In genomic region chr10:56653289-56653688, GRCh38 we compare ENCODE assay signal across 19 cellular contexts.
DNase-seq lines count a peak whose midpoint lies in the region; ATAC-seq and TF ChIP-seq lines count a peak whose summit lies in the region.
"Had no signal": no experiment of that assay in that cellular context is flagged by ENCODE, and none has a peak within 500 bp of the region (broad histone marks: within the 10 kb centered on the region; RNA-seq: fewer than 3 reads in every experiment).

No MANE protein-coding gene starts in this region.

- WGBS in body of pancreas, 2 donors: 50 to 79% methylated on average over 1 of the region's 1 CpG

- no peaks in the 10 kb centered on the region for H3K27me3 Mint-ChIP-seq in activated naive CD8-positive, alpha-beta T cell treated with anti-CD3 and anti-CD28 coated beads for 36 hours

- H3K27ac ChIP-seq in body of pancreas: no peak overlapping the region

- intact Hi-C loops in body of pancreas (cut with DNase I): no loop called here

- H3K27ac Mint-ChIP-seq in activated naive CD8-positive, alpha-beta T cell treated with anti-CD3 and anti-CD28 coated beads for 36 hours: no peak overlapping the region
- H3K27ac Mint-ChIP-seq: T-helper 1 cell treated with Interleukin-12 subunit alpha and Interleukin-12 subunit beta and Interleukin-4 antibody, amounts not matched to agents 30 μg/mL and 1 μg/mL, for 36 hours had no signal

- H3K9me3 Mint-ChIP-seq in activated naive CD8-positive, alpha-beta T cell treated with anti-CD3 and anti-CD28 coated beads for 36 hours: peaks cover 11% of the 10 kb centered on the region

- CTCF ChIA-PET in GM10248 (lab: Yijun Ruan, JAX): no interaction called here

- H3K4me3 ChIP-seq in body of pancreas: no peak overlapping the region

- H3K4me1 Mint-ChIP-seq in activated naive CD8-positive, alpha-beta T cell treated with anti-CD3 and anti-CD28 coated beads for 36 hours: no peaks in the 10 kb centered on the region

- no peak overlapping the region for H3K4me3 Mint-ChIP-seq in activated naive CD8-positive, alpha-beta T cell treated with anti-CD3 and anti-CD28 coated beads for 36 hours
- H3K4me3 Mint-ChIP-seq: T-helper 1 cell treated with Interleukin-12 subunit alpha and Interleukin-12 subunit beta and Interleukin-4 antibody, amounts not matched to agents 30 μg/mL and 1 μg/mL, for 36 hours had no signal

- DNase-seq in GM10248 (ENCODE audit: extremely low spot score) (peak; percentile 4), body of pancreas (no peak), NCI-H524 (lab: John Stamatoyannopoulos, UW) (no peak)
- DNase-seq in activated naive CD8-positive, alpha-beta T cell treated with anti-CD3 and anti-CD28 coated beads for 36 hours: no peak
- no peak for DNase-seq in stimulated activated CD4-positive, alpha-beta T cell treated with anti-CD3 and anti-CD28 coated beads, Interleukin-4, amount 100 ng/mL, for 24 hours
- DNase-seq: C1 segment of cervical spinal cord, DMS153, KBM-7, NCI-H1092, NCI-H1694, NCI-H446 treated with DMSO at 0.1 percent for 48 hours, NCI-H774, Right ventricle myocardium superior had no signal

- POLR2A ChIA-PET in GM10248 (lab: Yijun Ruan, JAX): no interaction called here

- H3K4me1 ChIP-seq in body of pancreas: no peaks in the 10 kb centered on the region

- no peaks in the 10 kb centered on the region for H3K9me3 ChIP-seq in body of pancreas

- no peaks in the 10 kb centered on the region for H3K36me3 Mint-ChIP-seq in activated naive CD8-positive, alpha-beta T cell treated with anti-CD3 and anti-CD28 coated beads for 36 hours

- no peak for TF ChIP-seq POLR2A in body of pancreas (IDR thresholded peaks at IDR 0.05)

- no peaks in the 10 kb centered on the region for H3K27me3 ChIP-seq in body of pancreas

- ATAC-seq in GM21360 (IDR thresholded peaks at IDR 0.05; ENCODE audit: unreplicated experiment): peak; percentile 82
- peak; percentile 80 for ATAC-seq in HG02870 (IDR thresholded peaks at IDR 0.05; ENCODE audit: unreplicated experiment)
- ATAC-seq in HG03565 (IDR thresholded peaks at IDR 0.05; ENCODE audit: unreplicated experiment): peak; percentile 67
- no peak for ATAC-seq in body of pancreas
- ATAC-seq: HCT116, SK-N-SH treated with all-trans-retinoic acid at 6 μM for 48 hours had no signal

- no peak for TF ChIP-seq CTCF in GM10248 (IDR thresholded peaks at IDR 0.05; ENCODE audit: control extremely low read depth, extremely low read depth, low read depth, missing control alignments)
- TF ChIP-seq CTCF in body of pancreas (IDR thresholded peaks at IDR 0.05): no peak

- H3K36me3 ChIP-seq in body of pancreas (replicated peaks in 1 of 2; ENCODE audit: insufficient read depth in 1 of 2, low read depth in 2 of 2): no peaks in the 10 kb centered on the region
